In the genomic region with DNA sequence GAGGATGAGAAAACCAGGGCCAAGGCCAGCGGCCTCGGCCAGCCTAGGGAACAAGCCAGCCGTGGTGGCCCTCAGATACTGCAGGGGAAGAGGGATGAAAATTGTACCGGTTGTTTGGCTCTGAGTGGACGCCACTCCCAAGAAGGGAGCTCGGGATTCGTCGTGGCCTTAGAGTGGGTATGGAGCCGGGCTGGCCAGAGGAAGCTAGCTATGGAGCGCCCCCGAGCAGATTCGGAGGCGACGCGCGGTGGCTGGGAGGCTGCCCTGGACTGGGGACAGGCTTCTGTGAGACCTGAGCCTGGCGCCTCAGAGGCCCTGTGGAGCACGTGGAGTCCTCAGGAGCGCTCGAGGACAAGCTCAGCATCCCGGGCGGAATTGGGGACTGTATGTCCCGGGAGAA, we compare ENCODE assay signal across 1 cellular context.
TF ChIP-seq lines count a peak whose summit lies in the region.

No MANE protein-coding gene starts in this region.

TF ChIP-seq in H1, 55 proteins besides CTCF, POLR2A, EP300 and RAD21:
- TF ChIP-seq CBX8 (IDR thresholded peaks at IDR 0.05; ENCODE audit: borderline replicate concordance, low read depth, low read length): no peak
- TF ChIP-seq, protein P1, sequence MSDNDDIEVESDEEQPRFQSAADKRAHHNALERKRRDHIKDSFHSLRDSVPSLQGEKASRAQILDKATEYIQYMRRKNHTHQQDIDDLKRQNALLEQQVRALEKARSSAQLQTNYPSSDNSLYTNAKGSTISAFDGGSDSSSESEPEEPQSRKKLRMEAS (IDR thresholded peaks at IDR 0.05): peak; percentile 89
- no peak for TF ChIP-seq YY1 (IDR thresholded peaks at IDR 0.05; ENCODE audit: low read depth, low read length)
- peak; percentile 88 for TF ChIP-seq E2F6 (IDR thresholded peaks at IDR 0.05)
